Comparison of ENCODE assay signal across 1 cellular context in genomic region chr10:43823237-43823605, GRCh38.
TF ChIP-seq lines count a peak whose summit lies in the region.

No MANE protein-coding gene starts in this region.

TF ChIP-seq in SK-N-SH, 30 proteins besides CTCF, POLR2A, EP300 and RAD21 (continued from another document):
- TF ChIP-seq REST (IDR thresholded peaks at IDR 0.05; ENCODE audit: low read depth, low read length) (no peak), MEF2A (IDR thresholded peaks at IDR 0.05; ENCODE audit: borderline replicate concordance, low read depth) (no peak), EZH2phosphoT487 (IDR thresholded peaks at IDR 0.05; ENCODE audit: borderline replicate concordance, low read depth) (no peak), FOXJ3 (CRISPR knock-in tag; IDR thresholded peaks at IDR 0.05) (no peak), RCOR1 (IDR thresholded peaks at IDR 0.05; ENCODE audit: low read length) (no peak), JUND (IDR thresholded peaks at IDR 0.05) (no peak), RFX5 (IDR thresholded peaks at IDR 0.05; ENCODE audit: low read length) (no peak), MXI1 (IDR thresholded peaks at IDR 0.05; ENCODE audit: low read depth, low read length) (no peak), NFIC (IDR thresholded peaks at IDR 0.05; ENCODE audit: borderline replicate concordance) (no peak), FOXM1 (IDR thresholded peaks at IDR 0.05; ENCODE audit: low read depth) (no peak), YY1 (IDR thresholded peaks at IDR 0.05; ENCODE audit: low read depth) (no peak), RXRA (IDR thresholded peaks at IDR 0.05; ENCODE audit: borderline replicate concordance, low read depth) (no peak), SMC3 (IDR thresholded peaks at IDR 0.05; ENCODE audit: low read depth, low read length) (no peak)
